Comparison of ENCODE assay signal across 8 cellular contexts in genomic region chr21:42833439-42833815, GRCh38.
DNase-seq lines count a peak whose midpoint lies in the region; ATAC-seq and TF ChIP-seq lines count a peak whose summit lies in the region.

No MANE protein-coding gene starts in this region.

- H3K4me3 ChIP-seq in fibroblast of mammary gland (ENCODE audit: control insufficient read depth, low read depth, low read length) = no peak overlapping the region

- DNase-seq in NOMO-1 treated with DMSO at 0.1 percent for 48 hours (lab: John Stamatoyannopoulos, UW; ENCODE audit: unreplicated experiment) (peak; percentile 8), NOMO-1 treated with dmso at 0.1 percent for 144 hours (lab: John Stamatoyannopoulos, UW; ENCODE audit: unreplicated experiment) (no peak), NCI-H2107 (lab: John Stamatoyannopoulos, UW) (peak; percentile 30), fibroblast of mammary gland (ENCODE audit: low read depth) (peak; percentile 19), NCI-H1048 (lab: John Stamatoyannopoulos, UW) (no peak)
- peak; percentile 61 to 73 for DNase-seq in activated CD4-positive, alpha-beta T cell treated with anti-CD3 and anti-CD28 coated beads, Interleukin-2, amount 50 U/mL, for 48 hours
- DNase-seq in stimulated activated CD4-positive, alpha-beta T cell treated with anti-CD3 and anti-CD28 coated beads, Interleukin-1b, Interleukin-23, amount 100 ng/mL, for 48 hours = peak; percentile 80

- TF ChIP-seq CTCF in fibroblast of mammary gland (conservative IDR thresholded peaks at IDR 0.05; ENCODE audit: control insufficient read depth, insufficient read depth, low read depth, low read length) = peak; percentile 16

- no peak for ATAC-seq in GM18502 (IDR thresholded peaks at IDR 0.05; ENCODE audit: poor library complexity, unreplicated experiment)

Comparison
In these comparisons a context has a peak if more than half of its experiments do, and no peak if none do; other contexts are left out.
1. DNase-seq: peak in NOMO-1 treated with DMSO at 0.1 percent for 48 hours (single experiment), NCI-H2107 (single experiment), activated CD4-positive, alpha-beta T cell treated with anti-CD3 and anti-CD28 coated beads, Interleukin-2, amount 50 U/mL, for 48 hours (2 of 2), fibroblast of mammary gland (single experiment) and stimulated activated CD4-positive, alpha-beta T cell treated with anti-CD3 and anti-CD28 coated beads, Interleukin-1b, Interleukin-23, amount 100 ng/mL, for 48 hours (single experiment); none in NOMO-1 treated with dmso at 0.1 percent for 144 hours (single experiment) and NCI-H1048 (single experiment).